In the genomic region with DNA sequence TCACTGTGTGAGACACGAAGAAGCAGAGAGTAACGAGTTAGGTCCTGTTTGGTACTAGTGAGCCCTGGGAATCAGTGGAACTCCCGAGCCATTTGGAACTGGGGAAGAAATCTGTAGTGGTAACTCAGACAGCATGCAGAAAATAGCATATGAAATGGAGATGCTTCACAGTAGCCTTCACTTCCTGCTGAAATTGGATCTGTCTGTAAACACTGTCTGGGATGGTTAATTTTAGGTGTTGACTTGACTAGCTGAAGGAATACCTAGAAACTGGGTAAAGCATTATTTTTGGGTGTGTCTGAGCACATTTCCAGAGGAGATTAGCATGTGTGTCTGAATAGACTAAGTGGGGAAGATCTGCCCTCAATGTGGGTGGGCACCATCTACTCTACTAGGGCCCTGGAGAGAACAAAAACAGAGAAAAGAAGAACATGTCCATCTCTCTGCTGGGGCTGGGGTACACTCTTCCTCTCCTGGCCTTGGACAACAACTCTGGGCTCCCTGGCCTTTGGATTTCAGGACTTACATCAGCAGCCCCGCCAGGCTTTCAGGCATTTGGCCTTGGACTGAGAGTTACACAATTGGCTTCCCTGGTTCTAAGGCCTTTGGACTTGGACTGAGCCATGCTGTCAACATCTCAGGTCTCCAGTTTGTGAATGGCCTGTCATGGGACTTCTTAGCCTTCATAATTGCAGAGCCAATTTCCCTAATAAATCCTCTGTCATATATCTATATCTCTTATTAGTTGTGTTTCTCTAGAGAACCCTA, we compare ENCODE assay signal across 1 cellular context.
TF ChIP-seq lines count a peak whose summit lies in the region.

No MANE protein-coding gene starts in this region.

TF ChIP-seq in HepG2, 621 proteins besides CTCF, POLR2A, EP300 and RAD21 (continued from another document and continues in another):
- peak; percentile 80; the same call in 1 of the 2 replicates for TF ChIP-seq ZNF12 (CRISPR knock-in tag; IDR thresholded peaks at IDR 0.05)
- TF ChIP-seq ZNF335 (CRISPR knock-in tag; IDR thresholded peaks at IDR 0.05) = peak; percentile 76; the same call in 1 of the 2 replicates
- TF ChIP-seq SPEN (CRISPR knock-in tag; IDR thresholded peaks at IDR 0.05; ENCODE audit: low read depth) = peak; percentile 71; the same call in 1 of the 2 replicates
- TF ChIP-seq AHR (CRISPR knock-in tag; IDR thresholded peaks at IDR 0.05) = 0 out of 2 replicates have a peak, but pooled peaks have one; percentile 64
- TF ChIP-seq TBX2 (CRISPR knock-in tag; IDR thresholded peaks at IDR 0.05; ENCODE audit: borderline replicate concordance) = peak; percentile 68; the same call in 1 of the 2 replicates
- no peak for TF ChIP-seq FOXO4 (CRISPR knock-in tag; conservative IDR thresholded peaks at IDR 0.05)
- TF ChIP-seq ZNF441 (CRISPR knock-in tag; IDR thresholded peaks at IDR 0.05; ENCODE audit: borderline replicate concordance) = peak; percentile 76; the same call in 1 of the 2 replicates
- peak; percentile 57; the same call in 1 of the 2 replicates for TF ChIP-seq ATM (IDR thresholded peaks at IDR 0.05; ENCODE audit: borderline replicate concordance)
- 0 out of 2 replicates have a peak, but pooled peaks have one; percentile 48 for TF ChIP-seq ZNF761 (CRISPR knock-in tag; conservative IDR thresholded peaks at IDR 0.05)
- no peak for TF ChIP-seq REL (CRISPR knock-in tag; conservative IDR thresholded peaks at IDR 0.05)
- TF ChIP-seq ZNF205 (CRISPR knock-in tag; IDR thresholded peaks at IDR 0.05) = peak; percentile 55; the same call in 1 of the 2 replicates
- no peak for TF ChIP-seq GPN1 (CRISPR knock-in tag; IDR thresholded peaks at IDR 0.05; ENCODE audit: borderline replicate concordance)
- peak; percentile 81 for TF ChIP-seq ZNF709 (CRISPR knock-in tag; IDR thresholded peaks at IDR 0.05)
- peak; percentile 98 for TF ChIP-seq HDAC2 (CRISPR knock-in tag; IDR thresholded peaks at IDR 0.05)
- no peak for TF ChIP-seq ZNF136 (CRISPR knock-in tag; IDR thresholded peaks at IDR 0.05; ENCODE audit: low read depth)
- TF ChIP-seq PATZ1 (CRISPR knock-in tag; IDR thresholded peaks at IDR 0.05) = peak; percentile 74
- peak; percentile 94; the same call in 1 of the 2 replicates for TF ChIP-seq ZNF614 (CRISPR knock-in tag; IDR thresholded peaks at IDR 0.05; ENCODE audit: borderline replicate concordance)
- TF ChIP-seq ZNF710 (CRISPR knock-in tag; IDR thresholded peaks at IDR 0.05; ENCODE audit: borderline replicate concordance) = peak; percentile 94
- peak; percentile 90 for TF ChIP-seq ZNF792 (CRISPR knock-in tag; IDR thresholded peaks at IDR 0.05)
- TF ChIP-seq ZBTB1 (CRISPR knock-in tag; IDR thresholded peaks at IDR 0.05; ENCODE audit: borderline replicate concordance) = no peak; the same call in 1 of the 2 replicates
- peak; percentile 1; the same call in 1 of the 2 replicates for TF ChIP-seq TOE1 (CRISPR knock-in tag; IDR thresholded peaks at IDR 0.05)
- TF ChIP-seq, protein P1, sequence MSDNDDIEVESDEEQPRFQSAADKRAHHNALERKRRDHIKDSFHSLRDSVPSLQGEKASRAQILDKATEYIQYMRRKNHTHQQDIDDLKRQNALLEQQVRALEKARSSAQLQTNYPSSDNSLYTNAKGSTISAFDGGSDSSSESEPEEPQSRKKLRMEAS (IDR thresholded peaks at IDR 0.05) = peak; percentile 67; the same call in 1 of the 2 replicates
- peak; percentile 41 for TF ChIP-seq SMC3 (IDR thresholded peaks at IDR 0.05; ENCODE audit: low read length)
- TF ChIP-seq ZNF784 (CRISPR knock-in tag; IDR thresholded peaks at IDR 0.05; ENCODE audit: borderline replicate concordance) = peak; percentile 55; the same call in 1 of the 2 replicates
- TF ChIP-seq DPF2 (CRISPR knock-in tag; IDR thresholded peaks at IDR 0.05; ENCODE audit: borderline replicate concordance, low read depth) = peak; percentile 85; the same call in 1 of the 2 replicates
- TF ChIP-seq ARNT2 (CRISPR knock-in tag; IDR thresholded peaks at IDR 0.05; ENCODE audit: low read depth) = peak; percentile 53; the same call in 1 of the 2 replicates
- TF ChIP-seq ZNF549 (CRISPR knock-in tag; IDR thresholded peaks at IDR 0.05) = no peak
- peak; percentile 75; the same call in 1 of the 2 replicates for TF ChIP-seq ZNF292 (CRISPR knock-in tag; IDR thresholded peaks at IDR 0.05; ENCODE audit: borderline replicate concordance, low read depth)
- no peak for TF ChIP-seq CENPX (CRISPR knock-in tag; IDR thresholded peaks at IDR 0.05)
- TF ChIP-seq MIER3 (CRISPR knock-in tag; IDR thresholded peaks at IDR 0.05; ENCODE audit: borderline replicate concordance) = peak; percentile 95
- 0 out of 2 replicates have a peak, but pooled peaks have one; percentile 1 for TF ChIP-seq CBFB (CRISPR knock-in tag; IDR thresholded peaks at IDR 0.05)
- TF ChIP-seq, protein P2, sequence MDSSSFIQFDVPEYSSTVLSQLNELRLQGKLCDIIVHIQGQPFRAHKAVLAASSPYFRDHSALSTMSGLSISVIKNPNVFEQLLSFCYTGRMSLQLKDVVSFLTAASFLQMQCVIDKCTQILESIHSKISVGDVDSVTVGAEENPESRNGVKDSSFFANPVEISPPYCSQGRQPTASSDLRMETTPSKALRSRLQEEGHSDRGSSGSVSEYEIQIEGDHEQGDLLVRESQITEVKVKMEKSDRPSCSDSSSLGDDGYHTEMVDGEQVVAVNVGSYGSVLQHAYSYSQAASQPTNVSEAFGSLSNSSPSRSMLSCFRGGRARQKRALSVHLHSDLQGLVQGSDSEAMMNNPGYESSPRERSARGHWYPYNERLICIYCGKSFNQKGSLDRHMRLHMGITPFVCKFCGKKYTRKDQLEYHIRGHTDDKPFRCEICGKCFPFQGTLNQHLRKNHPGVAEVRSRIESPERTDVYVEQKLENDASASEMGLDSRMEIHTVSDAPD (CRISPR knock-in tag; IDR thresholded peaks at IDR 0.05) = peak; percentile 89
- TF ChIP-seq, protein P3, sequence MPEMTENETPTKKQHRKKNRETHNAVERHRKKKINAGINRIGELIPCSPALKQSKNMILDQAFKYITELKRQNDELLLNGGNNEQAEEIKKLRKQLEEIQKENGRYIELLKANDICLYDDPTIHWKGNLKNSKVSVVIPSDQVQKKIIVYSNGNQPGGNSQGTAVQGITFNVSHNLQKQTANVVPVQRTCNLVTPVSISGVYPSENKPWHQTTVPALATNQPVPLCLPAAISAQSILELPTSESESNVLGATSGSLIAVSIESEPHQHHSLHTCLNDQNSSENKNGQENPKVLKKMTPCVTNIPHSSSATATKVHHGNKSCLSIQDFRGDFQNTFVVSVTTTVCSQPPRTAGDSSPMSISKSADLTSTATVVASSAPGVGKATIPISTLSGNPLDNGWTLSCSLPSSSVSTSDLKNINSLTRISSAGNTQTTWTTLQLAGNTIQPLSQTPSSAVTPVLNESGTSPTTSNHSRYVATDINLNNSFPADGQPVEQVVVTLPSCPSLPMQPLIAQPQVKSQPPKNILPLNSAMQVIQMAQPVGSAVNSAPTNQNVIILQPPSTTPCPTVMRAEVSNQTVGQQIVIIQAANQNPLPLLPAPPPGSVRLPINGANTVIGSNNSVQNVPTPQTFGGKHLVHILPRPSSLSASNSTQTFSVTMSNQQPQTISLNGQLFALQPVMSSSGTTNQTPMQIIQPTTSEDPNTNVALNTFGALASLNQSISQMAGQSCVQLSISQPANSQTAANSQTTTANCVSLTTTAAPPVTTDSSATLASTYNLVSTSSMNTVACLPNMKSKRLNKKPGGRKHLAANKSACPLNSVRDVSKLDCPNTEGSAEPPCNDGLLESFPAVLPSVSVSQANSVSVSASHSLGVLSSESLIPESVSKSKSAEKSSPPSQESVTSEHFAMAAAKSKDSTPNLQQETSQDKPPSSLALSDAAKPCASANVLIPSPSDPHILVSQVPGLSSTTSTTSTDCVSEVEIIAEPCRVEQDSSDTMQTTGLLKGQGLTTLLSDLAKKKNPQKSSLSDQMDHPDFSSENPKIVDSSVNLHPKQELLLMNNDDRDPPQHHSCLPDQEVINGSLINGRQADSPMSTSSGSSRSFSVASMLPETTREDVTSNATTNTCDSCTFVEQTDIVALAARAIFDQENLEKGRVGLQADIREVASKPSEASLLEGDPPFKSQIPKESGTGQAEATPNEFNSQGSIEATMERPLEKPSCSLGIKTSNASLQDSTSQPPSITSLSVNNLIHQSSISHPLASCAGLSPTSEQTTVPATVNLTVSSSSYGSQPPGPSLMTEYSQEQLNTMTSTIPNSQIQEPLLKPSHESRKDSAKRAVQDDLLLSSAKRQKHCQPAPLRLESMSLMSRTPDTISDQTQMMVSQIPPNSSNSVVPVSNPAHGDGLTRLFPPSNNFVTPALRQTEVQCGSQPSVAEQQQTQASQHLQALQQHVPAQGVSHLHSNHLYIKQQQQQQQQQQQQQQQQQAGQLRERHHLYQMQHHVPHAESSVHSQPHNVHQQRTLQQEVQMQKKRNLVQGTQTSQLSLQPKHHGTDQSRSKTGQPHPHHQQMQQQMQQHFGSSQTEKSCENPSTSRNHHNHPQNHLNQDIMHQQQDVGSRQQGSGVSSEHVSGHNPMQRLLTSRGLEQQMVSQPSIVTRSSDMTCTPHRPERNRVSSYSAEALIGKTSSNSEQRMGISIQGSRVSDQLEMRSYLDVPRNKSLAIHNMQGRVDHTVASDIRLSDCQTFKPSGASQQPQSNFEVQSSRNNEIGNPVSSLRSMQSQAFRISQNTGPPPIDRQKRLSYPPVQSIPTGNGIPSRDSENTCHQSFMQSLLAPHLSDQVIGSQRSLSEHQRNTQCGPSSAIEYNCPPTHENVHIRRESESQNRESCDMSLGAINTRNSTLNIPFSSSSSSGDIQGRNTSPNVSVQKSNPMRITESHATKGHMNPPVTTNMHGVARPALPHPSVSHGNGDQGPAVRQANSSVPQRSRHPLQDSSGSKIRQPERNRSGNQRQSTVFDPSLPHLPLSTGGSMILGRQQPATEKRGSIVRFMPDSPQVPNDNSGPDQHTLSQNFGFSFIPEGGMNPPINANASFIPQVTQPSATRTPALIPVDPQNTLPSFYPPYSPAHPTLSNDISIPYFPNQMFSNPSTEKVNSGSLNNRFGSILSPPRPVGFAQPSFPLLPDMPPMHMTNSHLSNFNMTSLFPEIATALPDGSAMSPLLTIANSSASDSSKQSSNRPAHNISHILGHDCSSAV (CRISPR knock-in tag; IDR thresholded peaks at IDR 0.05; ENCODE audit: borderline replicate concordance) = no peak
- TF ChIP-seq SOX6 (IDR thresholded peaks at IDR 0.05) = no peak
- peak; percentile 92 for TF ChIP-seq SOX6 (CRISPR knock-in tag; IDR thresholded peaks at IDR 0.05)
- 0 out of 2 replicates have a peak, but pooled peaks have one; percentile 44 for TF ChIP-seq FOXK2 (IDR thresholded peaks at IDR 0.05)
- peak; percentile 36; the same call in 1 of the 2 replicates for TF ChIP-seq ADNP (CRISPR knock-in tag; IDR thresholded peaks at IDR 0.05)
- 0 out of 2 replicates have a peak, but pooled peaks have one; percentile 31 for TF ChIP-seq ZNF703 (CRISPR knock-in tag; IDR thresholded peaks at IDR 0.05; ENCODE audit: borderline replicate concordance)
- TF ChIP-seq TRIM24 (CRISPR knock-in tag; IDR thresholded peaks at IDR 0.05) = peak; percentile 99
- TF ChIP-seq DMAP1 (CRISPR knock-in tag; IDR thresholded peaks at IDR 0.05) = peak; percentile 73; the same call in 1 of the 2 replicates
- TF ChIP-seq, protein P4, sequence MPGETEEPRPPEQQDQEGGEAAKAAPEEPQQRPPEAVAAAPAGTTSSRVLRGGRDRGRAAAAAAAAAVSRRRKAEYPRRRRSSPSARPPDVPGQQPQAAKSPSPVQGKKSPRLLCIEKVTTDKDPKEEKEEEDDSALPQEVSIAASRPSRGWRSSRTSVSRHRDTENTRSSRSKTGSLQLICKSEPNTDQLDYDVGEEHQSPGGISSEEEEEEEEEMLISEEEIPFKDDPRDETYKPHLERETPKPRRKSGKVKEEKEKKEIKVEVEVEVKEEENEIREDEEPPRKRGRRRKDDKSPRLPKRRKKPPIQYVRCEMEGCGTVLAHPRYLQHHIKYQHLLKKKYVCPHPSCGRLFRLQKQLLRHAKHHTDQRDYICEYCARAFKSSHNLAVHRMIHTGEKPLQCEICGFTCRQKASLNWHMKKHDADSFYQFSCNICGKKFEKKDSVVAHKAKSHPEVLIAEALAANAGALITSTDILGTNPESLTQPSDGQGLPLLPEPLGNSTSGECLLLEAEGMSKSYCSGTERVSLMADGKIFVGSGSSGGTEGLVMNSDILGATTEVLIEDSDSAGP (CRISPR knock-in tag; IDR thresholded peaks at IDR 0.05; ENCODE audit: borderline replicate concordance) = peak; percentile 51; the same call in 1 of the 2 replicates
